ENCODE assay signal across 14 cellular contexts in the genomic region with DNA sequence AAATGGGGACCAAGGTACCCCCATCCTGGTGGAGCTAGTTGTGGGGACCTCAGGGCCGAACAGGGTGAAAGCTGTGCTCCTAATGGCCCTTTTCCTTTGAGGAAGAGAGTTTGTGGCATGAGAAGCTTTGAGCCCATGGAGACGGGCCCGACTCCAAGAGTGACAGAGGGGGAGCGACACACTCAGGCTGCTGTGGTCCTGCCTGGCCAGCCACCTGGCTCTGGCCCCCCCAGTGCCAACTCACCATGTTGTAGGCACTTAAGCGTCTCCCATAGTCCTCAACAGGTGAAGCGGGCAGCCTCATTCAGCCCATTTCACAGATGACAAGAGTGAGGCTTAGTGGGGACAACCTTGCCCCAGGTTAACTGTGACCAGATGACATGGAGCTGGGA.
DNase-seq lines count a peak whose midpoint lies in the region; TF ChIP-seq lines count a peak whose summit lies in the region.
"Had no signal": no experiment of that assay in that cellular context is flagged by ENCODE, and none has a peak within 500 bp of the region (broad histone marks: within the 10 kb centered on the region; RNA-seq: fewer than 3 reads in every experiment).

No MANE protein-coding gene starts in this region.

- H3K4me3 Mint-ChIP-seq in activated naive CD8-positive, alpha-beta T cell, result peak overlapping the region; percentile 98

- H3K27me3 Mint-ChIP-seq in activated naive CD8-positive, alpha-beta T cell, result no peaks in the 10 kb centered on the region

- in situ Hi-C loops in brain microvascular endothelial cell (cut with HindIII; ENCODE audit: low pct_ligation_motif_present, low sequenced_read_pairs), result no loop called here

- H3K36me3 Mint-ChIP-seq in activated naive CD8-positive, alpha-beta T cell, result peaks cover 22% of the 10 kb centered on the region

- no peak for TF ChIP-seq CTCF in OCI-LY3 (IDR thresholded peaks at IDR 0.05; ENCODE audit: low read depth, low read length)
- no peak for TF ChIP-seq CTCF in brain microvascular endothelial cell (IDR thresholded peaks at IDR 0.05; ENCODE audit: low read depth, low read length, missing control alignments)

- H3K27me3 ChIP-seq in OCI-LY3 (ENCODE audit: low read depth, low read length) (no peaks in the 10 kb centered on the region), rectal smooth muscle tissue (ENCODE audit: control insufficient read depth, insufficient read depth, low read length) (no peaks in the 10 kb centered on the region), brain microvascular endothelial cell (replicated peaks) (no peaks in the 10 kb centered on the region)
- H3K27me3 ChIP-seq: right atrium auricular region had no signal

- peak overlapping the region; percentile 100 for H3K4me2 ChIP-seq in OCI-LY3 (ENCODE audit: low read length)

- H2AFZ ChIP-seq in OCI-LY3 (ENCODE audit: low read depth, low read length), result no peak overlapping the region

- H3K4me3 ChIP-seq in GM08714 (ENCODE audit: low read length) (peak overlapping the region; percentile 68), OCI-LY3 (ENCODE audit: low read length) (peak overlapping the region; percentile 96), rectal smooth muscle tissue (ENCODE audit: low read length) (peak overlapping the region; percentile 51), brain microvascular endothelial cell (ENCODE audit: low read depth, low read length) (no peak overlapping the region)
- H3K4me3 ChIP-seq: right atrium auricular region had no signal

- H3K9me3 Mint-ChIP-seq in activated naive CD8-positive, alpha-beta T cell (ENCODE audit: low read depth), result no peaks in the 10 kb centered on the region

- H3K4me1 ChIP-seq in OCI-LY3 (ENCODE audit: low read length), result peaks cover 83% of the 10 kb centered on the region
- no peaks in the 10 kb centered on the region for H3K4me1 ChIP-seq in rectal smooth muscle tissue (ENCODE audit: control insufficient read depth, insufficient read depth, low read length)

- peaks cover 90% of the 10 kb centered on the region for H3K79me2 ChIP-seq in OCI-LY3 (ENCODE audit: low read length)

- H3K9ac ChIP-seq in OCI-LY3 (ENCODE audit: low read length) (peak overlapping the region; percentile 100), rectal smooth muscle tissue (ENCODE audit: low read length) (no peak overlapping the region)

- H3K27ac ChIP-seq in OCI-LY3 (ENCODE audit: low read length) (peak overlapping the region; percentile 98), rectal smooth muscle tissue (ENCODE audit: low read depth, low read length) (no peak overlapping the region), brain microvascular endothelial cell (no peak overlapping the region)
- H3K27ac ChIP-seq: right atrium auricular region had no signal

- peak overlapping the region; percentile 99 for H3K27ac Mint-ChIP-seq in activated naive CD8-positive, alpha-beta T cell

- peaks cover 62% of the 10 kb centered on the region for H3K4me1 Mint-ChIP-seq in activated naive CD8-positive, alpha-beta T cell (ENCODE audit: low read depth)

- no peaks in the 10 kb centered on the region for H3K9me3 ChIP-seq in OCI-LY3 (ENCODE audit: insufficient read depth, low read length)
- H3K9me3 ChIP-seq: right atrium auricular region had no signal

- peaks cover 7% of the 10 kb centered on the region; the same call in 1 of the 2 replicates for H4K20me1 ChIP-seq in OCI-LY3 (ENCODE audit: insufficient read depth, low read length)

- DNase-seq in germinal center (ENCODE audit: low spot score), result no peak
- no peak for DNase-seq in brain microvascular endothelial cell
- no peak for DNase-seq in UCSD-AML1 (lab: John Stamatoyannopoulos, UW; ENCODE audit: unreplicated experiment)
- no peak for DNase-seq in KG1 (lab: John Stamatoyannopoulos, UW)
- DNase-seq: COR-L47, head of caudate nucleus, KBM-7, NCI-H187, NCI-H774 had no signal

- H3K36me3 ChIP-seq in OCI-LY3 (replicated peaks; ENCODE audit: low read depth, low read length), result peaks cover 48% of the 10 kb centered on the region
- no peaks in the 10 kb centered on the region for H3K36me3 ChIP-seq in rectal smooth muscle tissue (ENCODE audit: control insufficient read depth, insufficient read depth, low read length)
- no peaks in the 10 kb centered on the region for H3K36me3 ChIP-seq in brain microvascular endothelial cell (replicated peaks)
- H3K36me3 ChIP-seq: right atrium auricular region had no signal
